Comparison of ENCODE assay signal across 1 cellular context in genomic region chrX:71533514-71533849, GRCh38.
TF ChIP-seq lines count a peak whose summit lies in the region.

No MANE protein-coding gene starts in this region.

TF ChIP-seq in K562, 482 proteins besides CTCF, POLR2A, EP300 and RAD21 (continued from another document and continues in another):
- TF ChIP-seq MLX (CRISPR knock-in tag; conservative IDR thresholded peaks at IDR 0.05) (no peak), YBX1 (IDR thresholded peaks at IDR 0.05) (no peak), HNRNPL (IDR thresholded peaks at IDR 0.05; ENCODE audit: low read depth, low read length) (no peak), SRSF9 (IDR thresholded peaks at IDR 0.05; ENCODE audit: borderline replicate concordance, low read depth, low read length) (no peak), CTCFL (IDR thresholded peaks at IDR 0.05; ENCODE audit: borderline replicate concordance, insufficient read depth, low read depth, low read length, poor library complexity, severe bottlenecking) (no peak), ZNF79 (CRISPR knock-in tag; IDR thresholded peaks at IDR 0.05; ENCODE audit: low read depth) (no peak), PTRF (tag; IDR thresholded peaks at IDR 0.05) (no peak), SNRNP70 (optimal IDR thresholded peaks at IDR 0.05; ENCODE audit: low read depth, low read length) (no peak), HIVEP1 (CRISPR knock-in tag; IDR thresholded peaks at IDR 0.05) (no peak), TRIM28 (IDR thresholded peaks at IDR 0.05) (no peak), PRDM10 (IDR thresholded peaks at IDR 0.05; ENCODE audit: partially characterized antibody) (no peak), DACH1 (IDR thresholded peaks at IDR 0.05; ENCODE audit: partially characterized antibody) (no peak), ZFPM2 (CRISPR knock-in tag; IDR thresholded peaks at IDR 0.05) (no peak), MEF2D (tag; conservative IDR thresholded peaks at IDR 0.05; ENCODE audit: low read depth) (no peak), POLR2AphosphoS5 (IDR thresholded peaks at IDR 0.05; ENCODE audit: control insufficient read depth, insufficient read depth, low read depth, low read length) (peak; percentile 18; the same call in 1 of the 2 replicates), ETV6 (IDR thresholded peaks at IDR 0.05; ENCODE audit: borderline replicate concordance in 1 of 2, low read depth in 2 of 2, low read length in 1 of 2) (no peak), ETV6 (CRISPR knock-in tag; IDR thresholded peaks at IDR 0.05; ENCODE audit: borderline replicate concordance) (no peak), ZNF217 (CRISPR knock-in tag; IDR thresholded peaks at IDR 0.05) (no peak), CBFB (CRISPR knock-in tag; IDR thresholded peaks at IDR 0.05) (no peak), ZNF124 (CRISPR knock-in tag; IDR thresholded peaks at IDR 0.05) (no peak), CHD2 (IDR thresholded peaks at IDR 0.05; ENCODE audit: low read depth, low read length) (no peak), SP2 (IDR thresholded peaks at IDR 0.05; ENCODE audit: extremely low read depth, low read depth, low read length, poor library complexity, severe bottlenecking) (no peak), MYC (IDR thresholded peaks at IDR 0.05; ENCODE audit: low read depth, low read length) (0 out of 2 replicates have a peak, but pooled peaks have one; percentile 4), MYC (CRISPR knock-in tag; IDR thresholded peaks at IDR 0.05; ENCODE audit: borderline replicate concordance, low read depth) (no peak), GTF2E2 (tag; IDR thresholded peaks at IDR 0.05) (0 out of 2 replicates have a peak, but pooled peaks have one; percentile 1), RFX1 (IDR thresholded peaks at IDR 0.05) (no peak), CBX3 (IDR thresholded peaks at IDR 0.05; ENCODE audit: borderline replicate concordance in 1 of 2, low read length in 2 of 2) (no peak), ZNF398 (CRISPR knock-in tag; IDR thresholded peaks at IDR 0.05) (no peak), CBFA2T2 (conservative IDR thresholded peaks at IDR 0.05) (no peak), ZBED1 (IDR thresholded peaks at IDR 0.05) (no peak), GTF2F1 (IDR thresholded peaks at IDR 0.05; ENCODE audit: low read depth, low read length) (no peak), HMBOX1 (IDR thresholded peaks at IDR 0.05) (no peak), TAF7 (tag; IDR thresholded peaks at IDR 0.05) (no peak), NCOA6 (IDR thresholded peaks at IDR 0.05) (no peak), ATF3 (IDR thresholded peaks at IDR 0.05) (peak; percentile 61; the same call in 1 of the 2 replicates), ATF3 (CRISPR knock-in tag; conservative IDR thresholded peaks at IDR 0.05) (no peak), SAFB2 (IDR thresholded peaks at IDR 0.05; ENCODE audit: borderline replicate concordance, low read depth, low read length, severe bottlenecking) (no peak), PTTG1 (tag; IDR thresholded peaks at IDR 0.05; ENCODE audit: low read depth) (no peak), FOXA3 (CRISPR knock-in tag; conservative IDR thresholded peaks at IDR 0.05 in 1 of 2, IDR thresholded peaks at IDR 0.05 in 1 of 2) (no peak), MLLT1 (IDR thresholded peaks at IDR 0.05) (peak in 1 of 2 experiments; percentile 33; a peak in 1 of 4 replicates), CREB1 (IDR thresholded peaks at IDR 0.05) (no peak), CREB1 (CRISPR knock-in tag; IDR thresholded peaks at IDR 0.05) (no peak), PURB (CRISPR knock-in tag; IDR thresholded peaks at IDR 0.05; ENCODE audit: low read depth) (no peak), CHD1 (IDR thresholded peaks at IDR 0.05; ENCODE audit: low read length) (peak; percentile 24), RNF219 (CRISPR knock-in tag; IDR thresholded peaks at IDR 0.05) (no peak), VEZF1 (CRISPR knock-in tag; IDR thresholded peaks at IDR 0.05) (peak; percentile 25; the same call in 1 of the 2 replicates), ZNF408 (CRISPR knock-in tag; IDR thresholded peaks at IDR 0.05; ENCODE audit: low read depth) (no peak), ZBTB7A (IDR thresholded peaks at IDR 0.05; ENCODE audit: borderline replicate concordance, control insufficient read depth, low read depth, low read length) (no peak)
